Comparison of ENCODE assay signal across 11 cellular contexts in the genomic region with DNA sequence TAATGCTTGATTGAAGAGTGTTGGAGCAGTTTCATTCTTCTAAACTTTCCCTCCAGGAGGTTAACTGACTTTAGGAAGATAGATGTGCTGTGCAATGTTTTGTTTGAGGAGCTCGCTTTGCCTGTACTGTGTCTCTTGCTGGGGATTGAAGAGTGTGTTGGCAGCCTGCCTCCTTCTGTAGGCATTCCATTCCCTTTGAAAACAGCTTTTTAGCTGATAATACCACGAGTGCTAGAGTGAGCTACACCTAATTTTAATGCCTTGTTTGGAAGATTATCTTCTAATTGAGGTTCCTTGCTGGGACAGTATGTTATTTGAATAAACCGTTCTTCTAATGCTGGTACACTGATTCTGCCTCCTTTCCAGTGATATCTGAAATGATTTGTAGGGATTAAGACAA. TPM values are rescaled to one million over a fixed set of nuclear protein-coding genes. Genes with fewer than 3 reads are reported as not detected.
A peak's percentile ranks its signal among the peaks of the same experiment; 100 is the strongest.
DNase-seq lines count a peak whose midpoint lies in the region; FAIRE-seq and TF ChIP-seq lines count a peak whose summit lies in the region.
"Had no signal": no experiment of that assay in that cellular context is flagged by ENCODE, and none has a peak within 500 bp of the region (broad histone marks: within the 10 kb centered on the region; RNA-seq: fewer than 3 reads in every experiment).

No MANE protein-coding gene starts in this region.

- TF ChIP-seq POLR2A in GM12891 (IDR thresholded peaks at IDR 0.05; ENCODE audit: low read depth, low read length): no peak

- H4K20me1 ChIP-seq in osteoblast (ENCODE audit: insufficient read depth, low read length): peaks cover 4% of the 10 kb centered on the region

- TF ChIP-seq CTCF in osteoblast (IDR thresholded peaks at IDR 0.05; ENCODE audit: extremely low read depth, low read depth, low read length): no peak

- peaks cover 12% of the 10 kb centered on the region for H3K36me3 ChIP-seq in osteoblast (ENCODE audit: insufficient read depth, low read length)

- H3K79me2 ChIP-seq in osteoblast (ENCODE audit: insufficient read depth, low read length): peaks cover 59% of the 10 kb centered on the region

- no peak overlapping the region for H3K27ac ChIP-seq in osteoblast (ENCODE audit: low read depth, low read length)
- H3K27ac ChIP-seq: pancreas had no signal

- H3K9me3 ChIP-seq in osteoblast (ENCODE audit: low read depth, low read length): no peaks in the 10 kb centered on the region
- H3K9me3 ChIP-seq: pancreas had no signal

- peaks cover 8% of the 10 kb centered on the region for H3K4me1 ChIP-seq in osteoblast (ENCODE audit: insufficient read depth, low read length)

- DNase-seq in GM03348 (ENCODE audit: low spot score) (peak; percentile 37), NCI-H69 (lab: John Stamatoyannopoulos, UW) (peak; percentile 78), fibroblast of gingiva (ENCODE audit: low read depth) (peak; percentile 30), osteoblast (ENCODE audit: insufficient read length, low spot score, missing footprints) (no peak), SW480 (ENCODE audit: low spot score) (no peak), GM12891 (ENCODE audit: insufficient read length, low spot score) (no peak), ureter (ENCODE audit: low spot score) (no peak), retina (no peak)
- DNase-seq: cerebellar nuclear complex, NCI-H345, pancreas had no signal

- H3K4me2 ChIP-seq in osteoblast (ENCODE audit: insufficient read depth, low read length): peak overlapping the region; percentile 12

- FAIRE-seq in GM12891 (lab: Jason Lieb, UNC): no peak
- FAIRE-seq: pancreas had no signal

- no peak overlapping the region for H3K4me3 ChIP-seq in osteoblast (ENCODE audit: insufficient read depth, low read length)
- H3K4me3 ChIP-seq: pancreas had no signal

- no peaks in the 10 kb centered on the region for H3K27me3 ChIP-seq in osteoblast (ENCODE audit: insufficient read depth, low read length)
- H3K27me3 ChIP-seq: pancreas had no signal

- H2AFZ ChIP-seq in osteoblast (ENCODE audit: low read length): no peak overlapping the region

TF ChIP-seq in GM12891, 5 proteins besides CTCF, POLR2A, EP300 and RAD21:
- TF ChIP-seq POU2F2 (IDR thresholded peaks at IDR 0.05; ENCODE audit: low read depth, low read length): no peak
- no peak for TF ChIP-seq PAX5 (IDR thresholded peaks at IDR 0.05; ENCODE audit: insufficient read depth, low read length, severe bottlenecking)
- TF ChIP-seq SPI1 (IDR thresholded peaks at IDR 0.05; ENCODE audit: low read depth, low read length): no peak
- no peak for TF ChIP-seq POLR2AphosphoS5 (IDR thresholded peaks at IDR 0.05; ENCODE audit: low read depth, low read length)
- no peak for TF ChIP-seq TAF1 (IDR thresholded peaks at IDR 0.05; ENCODE audit: low read depth, low read length)

RNA-seq across cellular contexts. Expression of a gene that starts 7.2 kb away (rescaled TPM):
- 16.6 and 17.1 TPM in 2 replicates for total RNA-seq in osteoblast
- polyA plus RNA-seq in GM12891 (2012; ENCODE audit: low read depth, missing spikeins): 18.5 TPM
- 50.4 TPM for total RNA-seq in ureter

Comparison
In these comparisons a context has a peak if more than half of its experiments do, and no peak if none do; other contexts are left out.
1. DNase-seq: peak in GM03348 (single experiment), NCI-H69 (single experiment) and fibroblast of gingiva (single experiment); none in osteoblast (single experiment), SW480 (single experiment), GM12891 (single experiment), ureter (single experiment) and retina (single experiment).